Comparison of ENCODE assay signal across 21 cellular contexts in the genomic region with DNA sequence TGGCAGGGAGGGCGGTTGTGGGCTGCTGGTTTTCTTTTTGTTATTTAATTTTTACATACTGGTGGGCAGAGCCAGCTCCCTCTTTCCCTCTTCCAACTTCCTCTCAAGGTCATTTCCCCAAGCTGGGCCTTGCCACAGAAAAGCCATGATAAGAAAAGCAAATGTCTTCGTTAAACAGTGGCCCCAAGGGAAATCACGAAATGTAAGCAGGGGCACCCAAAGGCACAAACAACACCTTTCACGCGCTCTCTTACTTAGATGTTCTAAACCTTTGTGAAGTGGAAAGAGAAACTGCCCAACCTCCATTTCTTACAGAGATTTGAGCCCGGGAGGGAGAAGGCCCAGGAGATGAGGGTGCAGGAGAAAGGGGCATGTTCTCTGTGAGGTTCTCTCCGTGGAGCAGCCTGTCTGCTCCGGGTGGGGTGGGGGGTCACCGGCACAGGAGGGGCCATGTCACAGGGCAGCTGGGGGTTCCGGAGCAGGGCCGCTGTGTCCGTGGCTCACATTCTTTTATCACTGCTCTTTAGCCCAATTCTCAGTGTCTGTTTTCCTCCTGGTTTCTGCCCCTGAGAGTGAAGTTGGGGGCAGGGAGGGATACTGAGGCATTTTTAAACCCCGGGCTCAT.
DNase-seq lines count a peak whose midpoint lies in the region; TF ChIP-seq lines count a peak whose summit lies in the region.
"Had no signal": no experiment of that assay in that cellular context is flagged by ENCODE, and none has a peak within 500 bp of the region (broad histone marks: within the 10 kb centered on the region; RNA-seq: fewer than 3 reads in every experiment).

No MANE protein-coding gene starts in this region.

- peak overlapping the region; percentile 62 for H3K4me2 ChIP-seq in hepatocyte
- H3K4me2 ChIP-seq: BLaER1 had no signal

- TF ChIP-seq CTCF in hepatocyte (IDR thresholded peaks at IDR 0.05; ENCODE audit: poor library complexity): no peak
- no peak for TF ChIP-seq CTCF in stomach (IDR thresholded peaks at IDR 0.05)

- no peaks in the 10 kb centered on the region for H4K20me1 ChIP-seq in hepatocyte (ENCODE audit: insufficient read depth, poor library complexity, severe bottlenecking)
- H4K20me1 ChIP-seq: BLaER1 had no signal

- no peak for TF ChIP-seq POLR2A in stomach (IDR thresholded peaks at IDR 0.05)

- peak overlapping the region; percentile 47 for H2AFZ ChIP-seq in hepatocyte

- TF ChIP-seq EP300 in stomach (IDR thresholded peaks at IDR 0.05): no peak

- no peak overlapping the region for H3K4me3 ChIP-seq in HUES6 (ENCODE audit: low read depth, low read length)
- no peak overlapping the region for H3K4me3 ChIP-seq in hepatocyte
- no peak overlapping the region for H3K4me3 ChIP-seq in mucosa of stomach (ENCODE audit: low read length)
- peak overlapping the region in 1 of 4 donors; percentile 15 for H3K4me3 ChIP-seq in stomach
- H3K4me3 ChIP-seq: BLaER1, SJCRH30 had no signal

- H3K79me2 ChIP-seq in hepatocyte: no peaks in the 10 kb centered on the region

- no peaks in the 10 kb centered on the region for H3K9me2 ChIP-seq in hepatocyte (replicated peaks; ENCODE audit: insufficient read depth)

- H3K36me3 ChIP-seq in HUES6 (ENCODE audit: control insufficient read depth, insufficient read depth, low read length) (no peaks in the 10 kb centered on the region), hepatocyte (replicated peaks; ENCODE audit: insufficient read depth, low read depth) (no peaks in the 10 kb centered on the region), mucosa of stomach (ENCODE audit: control insufficient read depth, insufficient read depth, low read length) (no peaks in the 10 kb centered on the region), stomach (no peaks in the 10 kb centered on the region)
- H3K36me3 ChIP-seq: BLaER1, SJCRH30 had no signal

- H3K9me3 ChIP-seq in HUES6 (ENCODE audit: control insufficient read depth, insufficient read depth, low read depth, low read length): peaks cover 3% of the 10 kb centered on the region; the same call in 1 of the 2 replicates
- no peaks in the 10 kb centered on the region for H3K9me3 ChIP-seq in hepatocyte (ENCODE audit: low read depth)
- H3K9me3 ChIP-seq in mucosa of stomach (ENCODE audit: control insufficient read depth, low read length): no peaks in the 10 kb centered on the region
- H3K9me3 ChIP-seq in stomach: peaks cover 0 to 8% (median 2%) of the 10 kb centered on the region in 4 donors
- H3K9me3 ChIP-seq: BLaER1, SJCRH30 had no signal

- intact Hi-C loops in stomach (cut with DNase I; ENCODE audit: low total_unique reads): no loop called here

- H3K27me3 ChIP-seq in HUES6 (ENCODE audit: control insufficient read depth, insufficient read depth, low read length) (no peaks in the 10 kb centered on the region), hepatocyte (no peaks in the 10 kb centered on the region), mucosa of stomach (ENCODE audit: control insufficient read depth, insufficient read depth, low read length) (no peaks in the 10 kb centered on the region), stomach (no peaks in the 10 kb centered on the region)
- H3K27me3 ChIP-seq: BLaER1, SJCRH30 had no signal

- 24% methylated on average over 12 of the region's 13 CpGs for WGBS in hepatocyte (ENCODE audit: low lambda C conversion rate, missing lambda C conversion rate)
- 22 to 43% (median 30%) methylated on average over 13 of the region's 13 CpGs for WGBS in stomach, 5 donors

- H3K9ac ChIP-seq in HUES6 (ENCODE audit: low read length): no peak overlapping the region
- peak overlapping the region; percentile 67 for H3K9ac ChIP-seq in mucosa of stomach (ENCODE audit: low read length)
- H3K9ac ChIP-seq: BLaER1 had no signal

- H3K27ac ChIP-seq in HUES6 (ENCODE audit: low read depth, low read length): peak overlapping the region; percentile 23; the same call in 1 of the 2 replicates
- peak overlapping the region; percentile 88 for H3K27ac ChIP-seq in hepatocyte
- peak overlapping the region; percentile 81 to 87 (median 86) for H3K27ac ChIP-seq in stomach
- H3K27ac ChIP-seq: BLaER1, SJCRH30 had no signal

- DNase-seq in hepatocyte (ENCODE audit: low spot score): no peak
- peak; percentile 64 for DNase-seq in stomach
- DNase-seq in kidney glomerular epithelial cell (lab: John Stamatoyannopoulos, UW): no peak
- DNase-seq in A172 (ENCODE audit: low spot score): no peak
- no peak for DNase-seq in NCI-H2196 (lab: John Stamatoyannopoulos, UW; ENCODE audit: unreplicated experiment)
- DNase-seq: ACHN; CD4-positive, alpha-beta memory T cell; DMS153; Karpas-422; MV-4-11; NCI-H1105 treated with DMSO at 0.1 percent for 48 hours; NCI-H1694; NCI-H2081; NCI-H2171; NCI-H446; NCI-H526 treated with DMSO at 0.1 percent for 48 hours; OCI-M1; SJCRH30 had no signal

- H3K4me1 ChIP-seq in HUES6 (ENCODE audit: control insufficient read depth, insufficient read depth, low read length) (peaks cover 25% of the 10 kb centered on the region), hepatocyte (ENCODE audit: insufficient read depth) (peaks cover 7% of the 10 kb centered on the region), mucosa of stomach (ENCODE audit: control insufficient read depth, insufficient read depth, low read length) (peaks cover 23% of the 10 kb centered on the region), stomach (peaks cover 11 to 25% (median 20%) of the 10 kb centered on the region in 4 donors)
- H3K4me1 ChIP-seq: BLaER1, SJCRH30 had no signal

Comparison
In these comparisons a context has a peak if more than half of its experiments do, and no peak if none do; other contexts are left out.
1. H3K27ac ChIP-seq: peak in every context shown above with its lines; median percentile 88 in hepatocyte; 86 in stomach; 23 in HUES6.